ENCODE assay signal across 8 cellular contexts in the genomic region with DNA sequence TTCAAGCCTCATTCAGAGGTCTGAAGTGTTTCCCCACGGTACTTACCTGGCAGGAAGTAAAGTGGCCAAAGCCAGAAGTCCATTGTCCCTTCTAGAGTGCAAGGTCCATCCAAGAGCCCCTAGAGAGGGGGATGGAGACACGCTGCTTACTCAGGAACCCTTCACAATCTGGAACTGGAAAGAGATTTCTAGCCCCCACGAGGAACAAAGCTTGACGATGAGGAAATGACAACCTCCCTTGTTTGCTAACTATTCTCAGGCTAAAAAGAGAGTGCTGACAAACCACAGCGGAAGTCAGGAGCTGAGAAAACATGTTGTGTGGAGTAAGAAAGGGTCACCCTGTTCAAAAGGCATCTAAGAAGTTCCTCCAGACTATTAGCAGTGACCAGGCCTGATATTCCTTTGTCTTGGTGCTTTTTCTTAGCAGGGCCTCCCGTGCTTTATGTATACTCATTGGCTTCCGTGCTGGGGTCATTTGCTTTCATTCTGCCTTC. TPM values are rescaled to one million over a fixed set of nuclear protein-coding genes. Genes with fewer than 3 reads are reported as not detected.
A peak's percentile ranks its signal among the peaks of the same experiment; 100 is the strongest.
DNase-seq lines count a peak whose midpoint lies in the region; ATAC-seq and TF ChIP-seq lines count a peak whose summit lies in the region.

A gene with protein sequence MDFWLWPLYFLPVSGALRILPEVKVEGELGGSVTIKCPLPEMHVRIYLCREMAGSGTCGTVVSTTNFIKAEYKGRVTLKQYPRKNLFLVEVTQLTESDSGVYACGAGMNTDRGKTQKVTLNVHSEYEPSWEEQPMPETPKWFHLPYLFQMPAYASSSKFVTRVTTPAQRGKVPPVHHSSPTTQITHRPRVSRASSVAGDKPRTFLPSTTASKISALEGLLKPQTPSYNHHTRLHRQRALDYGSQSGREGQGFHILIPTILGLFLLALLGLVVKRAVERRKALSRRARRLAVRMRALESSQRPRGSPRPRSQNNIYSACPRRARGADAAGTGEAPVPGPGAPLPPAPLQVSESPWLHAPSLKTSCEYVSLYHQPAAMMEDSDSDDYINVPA (minus strand): TSS at position 170 of the 494 bp plus-strand sequence. CDS start 87 bp downstream, at position 83.

- H3K4me1 Mint-ChIP-seq in immature natural killer cell = peaks cover 25 to 29% of the 10 kb centered on the region in 2 donors
- no peaks in the 10 kb centered on the region for H3K4me1 Mint-ChIP-seq in glutamatergic neuron (ENCODE audit: low read depth, unreplicated experiment)

- peak within 1 kb of the TSS; percentile 57 for H3K27ac ChIP-seq in SU-DHL-6 (ENCODE audit: low read depth, low read length)

- H3K79me2 ChIP-seq in SU-DHL-6 (ENCODE audit: insufficient read depth, low read length) = no peaks in the 10 kb centered on the region

- H3K27ac Mint-ChIP-seq in immature natural killer cell (no peak within 1 kb of the TSS), glutamatergic neuron (ENCODE audit: unreplicated experiment) (no peak within 1 kb of the TSS)

- no peak within 1 kb of the TSS for H3K4me3 Mint-ChIP-seq in immature natural killer cell
- H3K4me3 Mint-ChIP-seq in glutamatergic neuron (ENCODE audit: unreplicated experiment) = no peak within 1 kb of the TSS

- H3K9me3 ChIP-seq in SU-DHL-6 (ENCODE audit: insufficient read depth, low read length) = no peaks in the 10 kb centered on the region

- H3K9me2 ChIP-seq in SU-DHL-6 (replicated peaks; ENCODE audit: insufficient read depth, low read length) = no peaks in the 10 kb centered on the region

- H2AFZ ChIP-seq in SU-DHL-6 (ENCODE audit: low read depth, low read length, severe bottlenecking) = no peak within 1 kb of the TSS

- H3K27me3 ChIP-seq in SU-DHL-6 (ENCODE audit: low read length) = no peaks in the 10 kb centered on the region

- TF ChIP-seq CTCF in SU-DHL-6 (IDR thresholded peaks at IDR 0.05; ENCODE audit: insufficient read depth, low read length, poor library complexity, severe bottlenecking) (no peak), glutamatergic neuron (IDR thresholded peaks at IDR 0.05; ENCODE audit: partially characterized antibody, unreplicated experiment) (no peak)

- no peaks in the 10 kb centered on the region for H3K36me3 ChIP-seq in SU-DHL-6 (ENCODE audit: low read length)

- H3K4me2 ChIP-seq in SU-DHL-6 (ENCODE audit: low read depth, low read length, poor library complexity, severe bottlenecking) = peak within 1 kb of the TSS; percentile 50

- peak within 1 kb of the TSS; percentile 11; the same call in 1 of the 2 replicates for H3K9ac ChIP-seq in SU-DHL-6 (ENCODE audit: low read length)

- H3K27me3 Mint-ChIP-seq in immature natural killer cell (ENCODE audit: low read depth in 3 of 3) (peaks cover 0 to 7% (median 3%) of the 10 kb centered on the region in 3 donors), glutamatergic neuron (ENCODE audit: unreplicated experiment) (peaks cover 3% of the 10 kb centered on the region)

- H4K20me1 ChIP-seq in SU-DHL-6 (ENCODE audit: low read depth, low read length) = no peaks in the 10 kb centered on the region

- ATAC-seq in GM18909 (IDR thresholded peaks at IDR 0.05; ENCODE audit: poor library complexity, unreplicated experiment) (peak; percentile 23), GM18517 (IDR thresholded peaks at IDR 0.05; ENCODE audit: unreplicated experiment) (no peak)

- no peaks in the 10 kb centered on the region for H3K9me3 Mint-ChIP-seq in immature natural killer cell
- H3K9me3 Mint-ChIP-seq in glutamatergic neuron (ENCODE audit: unreplicated experiment) = no peaks in the 10 kb centered on the region

- peak within 1 kb of the TSS; percentile 20 for H3K4me3 ChIP-seq in SU-DHL-6 (ENCODE audit: insufficient read depth, low read length, poor library complexity, severe bottlenecking)

- H3F3A ChIP-seq in SU-DHL-6 (ENCODE audit: insufficient read depth) = peaks cover 6% of the 10 kb centered on the region; the same call in 1 of the 2 replicates

- H3K36me3 Mint-ChIP-seq in immature natural killer cell (peaks cover 9 to 20% (median 17%) of the 10 kb centered on the region in 3 donors), glutamatergic neuron (ENCODE audit: unreplicated experiment) (no peaks in the 10 kb centered on the region)

- peak; percentile 73 for DNase-seq in Ammon's horn (ENCODE audit: low spot score)
- peak; percentile 72 to 76 (median 76) for DNase-seq in immature natural killer cell
- DNase-seq in LoVo (ENCODE audit: low spot score) = no peak
- no peak for DNase-seq in glutamatergic neuron
- DNase-seq in iPS-NIHi11 (ENCODE audit: low spot score) = no peak

RNA-seq across cellular contexts. Expression of the gene that starts here (rescaled TPM):
- 100 to 1,000 TPM; 255 to 454 (median 370) TPM for polyA plus RNA-seq in immature natural killer cell
- total RNA-seq in glutamatergic neuron (ENCODE audit: unreplicated experiment) = not detected

Comparison
In these comparisons a context has a peak if more than half of its experiments do, and no peak if none do; other contexts are left out.
1. DNase-seq: peak in Ammon's horn (single experiment) and immature natural killer cell (3 of 3); none in LoVo (single experiment), glutamatergic neuron (single experiment) and iPS-NIHi11 (single experiment).